ENCODE assay signal across 1 cellular context in genomic region chr22:50101870-50102565, GRCh38.
TF ChIP-seq lines count a peak whose summit lies in the region.

No MANE protein-coding gene starts in this region.

TF ChIP-seq in K562, 482 proteins besides CTCF, POLR2A, EP300 and RAD21:
- TF ChIP-seq ZBTB40 (IDR thresholded peaks at IDR 0.05) = peak; percentile 89
- TF ChIP-seq ZBTB40 (CRISPR knock-in tag; IDR thresholded peaks at IDR 0.05) = peak; percentile 75
- no peak for TF ChIP-seq ATF4 (CRISPR knock-in tag; IDR thresholded peaks at IDR 0.05)
